ENCODE assay signal across 1 cellular context in the genomic region with DNA sequence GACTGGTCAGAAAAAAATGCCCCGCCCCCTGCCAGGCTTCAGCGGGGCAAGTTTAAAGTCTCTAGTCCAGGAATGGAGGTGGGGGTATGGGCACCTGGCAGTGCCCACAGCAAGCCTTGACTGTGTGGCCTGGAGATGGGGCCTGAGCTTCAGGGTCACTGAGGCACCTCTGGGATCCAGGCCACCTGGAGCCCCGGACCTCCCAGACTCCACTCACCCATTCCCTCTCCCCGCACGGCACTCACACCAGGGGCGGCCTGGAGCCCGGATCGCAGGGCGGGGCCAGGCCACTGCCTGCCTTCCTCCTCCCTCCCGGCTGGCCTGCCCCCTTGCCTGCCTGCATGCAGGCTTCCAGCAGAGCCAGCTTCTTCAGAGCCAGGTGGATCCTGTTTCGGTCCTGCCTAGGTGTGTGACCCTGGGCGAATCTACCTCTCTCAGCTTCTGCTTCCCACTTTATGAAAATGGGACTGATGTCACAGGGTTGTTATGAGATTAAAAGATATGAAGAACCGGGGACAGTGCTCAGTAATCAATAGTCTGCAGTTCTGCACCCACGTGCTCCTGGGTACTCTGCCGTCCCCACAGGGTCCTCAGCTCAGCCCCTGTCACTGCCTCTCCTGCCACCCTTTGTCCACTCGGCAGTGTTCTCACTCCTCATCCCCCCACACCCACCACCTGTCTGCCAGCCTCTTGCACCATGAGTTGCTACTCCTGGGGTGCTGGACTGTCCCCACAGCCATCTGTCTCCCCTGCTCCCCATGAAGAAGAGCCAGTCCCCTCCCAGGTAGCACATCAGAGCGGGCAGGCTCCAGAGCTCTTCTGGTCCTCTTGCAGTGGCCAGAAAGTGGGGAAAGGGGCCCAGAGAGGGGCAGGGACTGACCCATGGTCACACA.
TF ChIP-seq lines count a peak whose summit lies in the region.

No MANE protein-coding gene starts in this region.

TF ChIP-seq in K562, 482 proteins besides CTCF, POLR2A, EP300 and RAD21 (continues in another document):
- TF ChIP-seq HCFC1 (IDR thresholded peaks at IDR 0.05; ENCODE audit: low read depth, low read length), result no peak
- 0 out of 2 replicates have a peak, but pooled peaks have one; percentile 18 for TF ChIP-seq ATF7 (IDR thresholded peaks at IDR 0.05)
- TF ChIP-seq YY1 (IDR thresholded peaks at IDR 0.05; ENCODE audit: borderline replicate concordance in 1 of 3, control insufficient read depth in 1 of 3, extremely low read depth in 1 of 3, insufficient read depth in 3 of 3, insufficient read length in 1 of 3, insufficient replicate concordance in 2 of 3, low read depth in 1 of 3, low read length in 2 of 3), result peak in 1 of 3 experiments; percentile 10
- no peak for TF ChIP-seq KAT8 (IDR thresholded peaks at IDR 0.05; ENCODE audit: low read depth)
- peak in 1 of 2 experiments; percentile 58; a peak in 3 of 4 replicates for TF ChIP-seq MNT (conservative IDR thresholded peaks at IDR 0.05)
- TF ChIP-seq NRF1 (conservative IDR thresholded peaks at IDR 0.05 in 1 of 2, IDR thresholded peaks at IDR 0.05 in 1 of 2), result 0 out of 4 replicates have a peak, but pooled peaks of 1 of the 2 experiments have one; percentile 23
- TF ChIP-seq ZNF174 (CRISPR knock-in tag; IDR thresholded peaks at IDR 0.05), result no peak
- no peak for TF ChIP-seq ZNF384 (IDR thresholded peaks at IDR 0.05; ENCODE audit: low read depth, low read length)
- TF ChIP-seq HNRNPL (IDR thresholded peaks at IDR 0.05; ENCODE audit: low read depth, low read length), result peak; percentile 70; the same call in 1 of the 2 replicates
- TF ChIP-seq ELF2 (CRISPR knock-in tag; IDR thresholded peaks at IDR 0.05), result no peak
- no peak for TF ChIP-seq ETS1 (conservative IDR thresholded peaks at IDR 0.05; ENCODE audit: control insufficient read depth, low read depth, low read length)
- TF ChIP-seq ZNF592 (IDR thresholded peaks at IDR 0.05), result 0 out of 2 replicates have a peak, but pooled peaks have one; percentile 35
- TF ChIP-seq ZFP36 (IDR thresholded peaks at IDR 0.05; ENCODE audit: low read depth, low read length, partially characterized antibody), result peak; percentile 90
- TF ChIP-seq, protein P1, sequence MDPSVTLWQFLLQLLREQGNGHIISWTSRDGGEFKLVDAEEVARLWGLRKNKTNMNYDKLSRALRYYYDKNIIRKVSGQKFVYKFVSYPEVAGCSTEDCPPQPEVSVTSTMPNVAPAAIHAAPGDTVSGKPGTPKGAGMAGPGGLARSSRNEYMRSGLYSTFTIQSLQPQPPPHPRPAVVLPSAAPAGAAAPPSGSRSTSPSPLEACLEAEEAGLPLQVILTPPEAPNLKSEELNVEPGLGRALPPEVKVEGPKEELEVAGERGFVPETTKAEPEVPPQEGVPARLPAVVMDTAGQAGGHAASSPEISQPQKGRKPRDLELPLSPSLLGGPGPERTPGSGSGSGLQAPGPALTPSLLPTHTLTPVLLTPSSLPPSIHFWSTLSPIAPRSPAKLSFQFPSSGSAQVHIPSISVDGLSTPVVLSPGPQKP (CRISPR knock-in tag; IDR thresholded peaks at IDR 0.05), result no peak
- TF ChIP-seq HMGN3 (IDR thresholded peaks at IDR 0.05; ENCODE audit: borderline replicate concordance, extremely low read depth, insufficient read length, low read depth, low read length), result peak; percentile 58
- TF ChIP-seq BCOR (IDR thresholded peaks at IDR 0.05), result peak; percentile 65
- TF ChIP-seq RBM15 (IDR thresholded peaks at IDR 0.05; ENCODE audit: insufficient read depth, low read length), result no peak
- peak; percentile 56 for TF ChIP-seq RBFOX2 (IDR thresholded peaks at IDR 0.05; ENCODE audit: low read depth, low read length)
- TF ChIP-seq NR2C2 (CRISPR knock-in tag; IDR thresholded peaks at IDR 0.05), result no peak
- TF ChIP-seq NR2C2 (tag; IDR thresholded peaks at IDR 0.05), result no peak
- TF ChIP-seq ZBTB1 (CRISPR knock-in tag; IDR thresholded peaks at IDR 0.05; ENCODE audit: borderline replicate concordance, low read depth), result no peak
- TF ChIP-seq ZNF780A (CRISPR knock-in tag; IDR thresholded peaks at IDR 0.05), result no peak
- no peak for TF ChIP-seq PTTG1 (tag; IDR thresholded peaks at IDR 0.05; ENCODE audit: low read depth)
- 0 out of 2 replicates have a peak, but pooled peaks have one; percentile 11 for TF ChIP-seq MYC (IDR thresholded peaks at IDR 0.05; ENCODE audit: low read depth, low read length)
- TF ChIP-seq MYC (CRISPR knock-in tag; IDR thresholded peaks at IDR 0.05; ENCODE audit: borderline replicate concordance, low read depth), result no peak
- TF ChIP-seq BHLHE40 (IDR thresholded peaks at IDR 0.05; ENCODE audit: low read length), result 0 out of 2 replicates have a peak, but pooled peaks have one; percentile 10
- TF ChIP-seq ZNF75A (CRISPR knock-in tag; IDR thresholded peaks at IDR 0.05), result no peak
- TF ChIP-seq ZNF311 (CRISPR knock-in tag; IDR thresholded peaks at IDR 0.05), result no peak
- 0 out of 2 replicates have a peak, but pooled peaks have one; percentile 58 for TF ChIP-seq SMARCA5 (IDR thresholded peaks at IDR 0.05)
- TF ChIP-seq ZNF77 (CRISPR knock-in tag; IDR thresholded peaks at IDR 0.05), result no peak
- no peak for TF ChIP-seq THRA (IDR thresholded peaks at IDR 0.05)
- TF ChIP-seq KDM1A (IDR thresholded peaks at IDR 0.05), result peak in 1 of 2 experiments; percentile 38; a peak in 2 of 4 replicates
- TF ChIP-seq ZNF121 (CRISPR knock-in tag; conservative IDR thresholded peaks at IDR 0.05), result peak; percentile 28; the same call in 1 of the 2 replicates
- peak; percentile 50; the same call in 1 of the 2 replicates for TF ChIP-seq CBX1 (IDR thresholded peaks at IDR 0.05; ENCODE audit: low read depth)
- TF ChIP-seq MAZ (CRISPR knock-in tag; conservative IDR thresholded peaks at IDR 0.05 in 1 of 2, IDR thresholded peaks at IDR 0.05 in 1 of 2), result peak in 1 of 2 experiments; percentile 83; a peak in 2 of 4 replicates
- TF ChIP-seq, protein P2, sequence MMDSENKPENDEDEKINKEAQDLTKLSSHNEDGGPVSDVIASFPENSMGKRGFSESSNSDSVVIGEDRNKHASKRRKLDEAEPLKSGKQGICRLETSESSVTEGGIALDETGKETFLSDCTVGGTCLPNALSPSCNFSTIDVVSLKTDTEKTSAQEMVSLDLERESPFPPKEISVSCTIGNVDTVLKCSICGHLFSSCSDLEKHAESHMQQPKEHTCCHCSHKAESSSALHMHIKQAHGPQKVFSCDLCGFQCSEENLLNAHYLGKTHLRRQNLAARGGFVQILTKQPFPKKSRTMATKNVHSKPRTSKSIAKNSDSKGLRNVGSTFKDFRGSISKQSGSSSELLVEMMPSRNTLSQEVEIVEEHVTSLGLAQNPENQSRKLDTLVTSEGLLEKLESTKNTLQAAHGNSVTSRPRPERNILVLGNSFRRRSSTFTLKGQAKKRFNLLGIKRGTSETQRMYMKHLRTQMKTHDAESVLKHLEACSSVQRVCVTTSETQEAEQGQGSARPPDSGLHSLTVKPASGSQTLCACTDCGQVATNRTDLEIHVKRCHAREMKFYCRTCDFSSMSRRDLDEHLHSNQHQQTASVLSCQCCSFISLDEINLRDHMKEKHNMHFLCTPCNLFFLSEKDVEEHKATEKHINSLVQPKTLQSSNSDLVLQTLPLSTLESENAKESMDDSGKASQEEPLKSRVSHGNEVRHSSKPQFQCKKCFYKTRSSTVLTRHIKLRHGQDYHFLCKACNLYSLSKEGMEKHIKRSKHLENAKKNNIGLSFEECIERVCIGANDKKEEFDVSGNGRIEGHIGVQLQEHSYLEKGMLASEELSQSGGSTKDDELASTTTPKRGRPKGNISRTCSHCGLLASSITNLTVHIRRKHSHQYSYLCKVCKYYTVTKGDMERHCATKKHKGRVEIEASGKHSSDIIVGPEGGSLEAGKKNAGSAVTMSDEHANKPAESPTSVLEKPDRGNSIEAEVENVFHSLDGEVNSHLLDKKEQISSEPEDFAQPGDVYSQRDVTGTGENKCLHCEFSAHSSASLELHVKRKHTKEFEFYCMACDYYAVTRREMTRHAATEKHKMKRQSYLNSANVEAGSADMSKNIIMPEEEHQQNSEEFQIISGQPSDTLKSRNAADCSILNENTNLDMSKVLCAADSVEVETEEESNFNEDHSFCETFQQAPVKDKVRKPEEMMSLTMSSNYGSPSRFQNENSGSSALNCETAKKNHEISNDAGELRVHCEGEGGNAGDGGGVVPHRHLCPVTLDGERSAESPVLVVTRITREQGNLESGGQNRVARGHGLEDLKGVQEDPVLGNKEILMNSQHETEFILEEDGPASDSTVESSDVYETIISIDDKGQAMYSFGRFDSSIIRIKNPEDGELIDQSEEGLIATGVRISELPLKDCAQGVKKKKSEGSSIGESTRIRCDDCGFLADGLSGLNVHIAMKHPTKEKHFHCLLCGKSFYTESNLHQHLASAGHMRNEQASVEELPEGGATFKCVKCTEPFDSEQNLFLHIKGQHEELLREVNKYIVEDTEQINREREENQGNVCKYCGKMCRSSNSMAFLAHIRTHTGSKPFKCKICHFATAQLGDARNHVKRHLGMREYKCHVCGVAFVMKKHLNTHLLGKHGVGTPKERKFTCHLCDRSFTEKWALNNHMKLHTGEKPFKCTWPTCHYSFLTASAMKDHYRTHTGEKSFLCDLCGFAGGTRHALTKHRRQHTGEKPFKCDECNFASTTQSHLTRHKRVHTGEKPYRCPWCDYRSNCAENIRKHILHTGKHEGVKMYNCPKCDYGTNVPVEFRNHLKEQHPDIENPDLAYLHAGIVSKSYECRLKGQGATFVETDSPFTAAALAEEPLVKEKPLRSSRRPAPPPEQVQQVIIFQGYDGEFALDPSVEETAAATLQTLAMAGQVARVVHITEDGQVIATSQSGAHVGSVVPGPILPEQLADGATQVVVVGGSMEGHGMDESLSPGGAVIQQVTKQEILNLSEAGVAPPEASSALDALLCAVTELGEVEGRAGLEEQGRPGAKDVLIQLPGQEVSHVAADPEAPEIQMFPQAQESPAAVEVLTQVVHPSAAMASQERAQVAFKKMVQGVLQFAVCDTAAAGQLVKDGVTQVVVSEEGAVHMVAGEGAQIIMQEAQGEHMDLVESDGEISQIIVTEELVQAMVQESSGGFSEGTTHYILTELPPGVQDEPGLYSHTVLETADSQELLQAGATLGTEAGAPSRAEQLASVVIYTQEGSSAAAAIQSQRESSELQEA (IDR thresholded peaks at IDR 0.05; ENCODE audit: low read depth), result no peak
- no peak for TF ChIP-seq ZNF263 (CRISPR knock-in tag; IDR thresholded peaks at IDR 0.05; ENCODE audit: borderline replicate concordance)
- no peak for TF ChIP-seq TOE1 (IDR thresholded peaks at IDR 0.05; ENCODE audit: borderline replicate concordance)
- no peak for TF ChIP-seq TOE1 (CRISPR knock-in tag; IDR thresholded peaks at IDR 0.05; ENCODE audit: borderline replicate concordance, low read depth)
- no peak for TF ChIP-seq HDAC6 (IDR thresholded peaks at IDR 0.05; ENCODE audit: low read depth, low read length)
- TF ChIP-seq TRIM28 (IDR thresholded peaks at IDR 0.05), result 0 out of 2 replicates have a peak, but pooled peaks have one; percentile 48
